ENCODE assay signal across 21 cellular contexts in genomic region chr12:12133259-12133658, GRCh38.
"Had no signal": no experiment of that assay in that cellular context is flagged by ENCODE, and none has a peak within 500 bp of the region (broad histone marks: within the 10 kb centered on the region; RNA-seq: fewer than 3 reads in every experiment).

No MANE protein-coding gene starts in this region.

- H3K27ac Mint-ChIP-seq: endodermal cell; memory B cell; naive B cell; nephron; stimulated activated memory B cell treated with anti-CD40 and anti-IgM and Interleukin-4, amounts not matched to agents 10 μg/mL and 1 μg/mL and 100 μg/mL, for 72 hours; stimulated activated naive CD8-positive, alpha-beta T cell treated with anti-CD3 and anti-CD28 coated beads, Interleukin-15, Interleukin-2, amounts not matched to agents 100 ng/mL and 50 ng/mL, for 24 hours had no signal

- DNase-seq: effector CD4-positive, alpha-beta T cell; endodermal cell; foreskin melanocyte; head of caudate nucleus; islet precursor cell; left ventricle myocardium inferior; lower lobe of right lung; naive B cell; spleen; stimulated activated CD4-positive, alpha-beta T cell treated with anti-CD3 and anti-CD28 coated beads, Interleukin-15, amount 100 ng/mL, for 24 hours; stimulated activated CD4-positive, alpha-beta T cell treated with anti-CD3 and anti-CD28 coated beads, Interleukin-1b, Interleukin-23, amount 100 ng/mL, for 48 hours; stimulated activated CD4-positive, alpha-beta T cell treated with anti-CD3 and anti-CD28 coated beads, Interleukin-4, amount 100 ng/mL, for 24 hours; tibial artery; upper lobe of left lung had no signal

- H3K36me3 Mint-ChIP-seq: memory B cell, naive B cell had no signal

- H3K9me3 Mint-ChIP-seq: endodermal cell; memory B cell; naive B cell; nephron; stimulated activated memory B cell treated with anti-CD40 and anti-IgM and Interleukin-4, amounts not matched to agents 10 μg/mL and 1 μg/mL and 100 μg/mL, for 72 hours; stimulated activated naive CD8-positive, alpha-beta T cell treated with anti-CD3 and anti-CD28 coated beads, Interleukin-15, Interleukin-2, amounts not matched to agents 100 ng/mL and 50 ng/mL, for 24 hours had no signal

- H3K4me3 Mint-ChIP-seq: endodermal cell; memory B cell; naive B cell; nephron; stimulated activated memory B cell treated with anti-CD40 and anti-IgM and Interleukin-4, amounts not matched to agents 10 μg/mL and 1 μg/mL and 100 μg/mL, for 72 hours; stimulated activated naive CD8-positive, alpha-beta T cell treated with anti-CD3 and anti-CD28 coated beads, Interleukin-15, Interleukin-2, amounts not matched to agents 100 ng/mL and 50 ng/mL, for 24 hours had no signal

- H3K4me1 Mint-ChIP-seq: endodermal cell; memory B cell; naive B cell; nephron; stimulated activated memory B cell treated with anti-CD40 and anti-IgM and Interleukin-4, amounts not matched to agents 10 μg/mL and 1 μg/mL and 100 μg/mL, for 72 hours had no signal

- H3K27me3 Mint-ChIP-seq: naive B cell; stimulated activated memory B cell treated with anti-CD40 and anti-IgM and Interleukin-4, amounts not matched to agents 10 μg/mL and 1 μg/mL and 100 μg/mL, for 72 hours had no signal

- ATAC-seq: sciatic nerve; stimulated activated memory B cell treated with anti-CD40 and anti-IgM and Interleukin-4, amounts not matched to agents 10 μg/mL and 1 μg/mL and 100 μg/mL, for 72 hours had no signal

- H3K9me3 ChIP-seq: left ventricle myocardium inferior, lower lobe of right lung, neutrophil, spleen, tibial artery, upper lobe of left lung, vagina had no signal
